ENCODE assay signal across 28 cellular contexts in the genomic region with DNA sequence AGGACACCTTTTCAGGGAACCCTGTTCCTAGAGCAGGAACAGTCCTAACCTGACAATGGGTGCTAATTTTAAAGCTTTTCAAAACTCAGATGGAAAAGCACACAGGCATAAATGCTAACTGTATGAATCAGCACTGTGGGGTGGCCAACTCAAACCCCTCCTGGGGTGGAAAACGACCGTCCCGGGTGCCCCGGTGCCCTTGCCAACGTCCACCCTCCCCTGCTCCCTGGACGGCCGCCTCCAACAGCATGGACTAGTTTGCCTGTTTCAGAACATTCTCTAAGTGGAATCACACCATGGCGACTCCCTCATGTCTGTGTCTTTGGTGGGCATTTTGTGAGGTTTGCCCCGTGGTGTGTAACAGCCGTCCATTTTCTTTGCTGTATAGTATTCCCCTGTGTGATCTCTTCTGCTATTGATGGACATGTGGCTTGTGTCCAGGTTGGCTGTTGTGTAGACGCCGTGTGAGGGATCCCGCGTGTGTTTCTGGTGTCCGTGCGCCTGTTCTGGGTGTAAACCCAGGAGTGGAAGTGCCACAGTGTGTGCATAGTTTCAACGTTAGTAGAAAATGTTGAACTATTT. TPM values are rescaled to one million over a fixed set of nuclear protein-coding genes. Genes with fewer than 3 reads are reported as not detected.
"Had no signal": no experiment of that assay in that cellular context is flagged by ENCODE, and none has a peak within 500 bp of the region (broad histone marks: within the 10 kb centered on the region; RNA-seq: fewer than 3 reads in every experiment).

No MANE protein-coding gene starts in this region.

- H3K4me2 ChIP-seq: hepatocyte had no signal

- H3K4me3 ChIP-seq: hepatocyte, left ventricle myocardium inferior, lung, ovary, right atrium auricular region, sigmoid colon, spleen, suprapubic skin, thoracic aorta, tibial artery, upper lobe of right lung had no signal

- H2AFZ ChIP-seq: hepatocyte had no signal

- FAIRE-seq: small intestine had no signal

- H3K36me3 ChIP-seq: left ventricle myocardium inferior, ovary, right atrium auricular region, sigmoid colon, spleen, suprapubic skin, thoracic aorta, tibial artery, upper lobe of right lung had no signal

- H3K4me1 ChIP-seq: left ventricle myocardium inferior, right atrium auricular region, sigmoid colon, upper lobe of right lung had no signal

- DNase-seq: islet precursor cell; left ventricle myocardium inferior; mesendoderm; naive B cell; natural killer cell; nephron progenitor cell; ovary; sigmoid colon; small intestine; spleen; stimulated activated CD4-positive, alpha-beta T cell treated with anti-CD3 and anti-CD28 coated beads, Interleukin-4, amount 100 ng/mL, for 24 hours; stimulated activated naive CD4-positive, alpha-beta T cell; tibial artery; trophoblast cell; upper lobe of right lung had no signal

- H3K9me3 ChIP-seq: suprapubic skin, thoracic aorta, upper lobe of right lung had no signal

- H3K27ac ChIP-seq: hepatocyte, left ventricle myocardium inferior, ovary, right atrium auricular region, sigmoid colon, spleen, suprapubic skin, thoracic aorta, tibial artery, upper lobe of right lung had no signal

- H3K79me2 ChIP-seq: hepatocyte had no signal

- ATAC-seq: natural killer cell; stimulated activated effector memory CD8-positive, alpha-beta T cell treated with anti-CD3 and anti-CD28 coated beads, Interleukin-12 subunit alpha, Interleukin-12 subunit beta, amount 100 ng/mL, for 72 hours; upper lobe of right lung had no signal

RNA-seq across cellular contexts. Expression of gene COL20A1, which starts 5.8 kb away (rescaled TPM):
- total RNA-seq: hepatocyte, kidney epithelial cell, left ventricle myocardium inferior, lower leg skin, mononuclear cell, omental fat pad, pulmonary artery endothelial cell, renal cortical epithelial cell, right atrium auricular region, sigmoid colon, subcutaneous adipose tissue, suprapubic skin, thoracic aorta, upper lobe of right lung had no signal
- polyA plus RNA-seq: hepatocyte had no signal

RNA-seq across cellular contexts. Expression of gene NKAIN4, which starts 44.6 kb away (rescaled TPM):
- total RNA-seq: left ventricle myocardium inferior, mononuclear cell, natural killer cell, omental fat pad, pulmonary artery endothelial cell, right atrium auricular region, spleen, subcutaneous adipose tissue, thoracic aorta, upper lobe of right lung had no signal
- polyA plus RNA-seq: ovary had no signal
